ENCODE assay signal across 19 cellular contexts in the genomic region with DNA sequence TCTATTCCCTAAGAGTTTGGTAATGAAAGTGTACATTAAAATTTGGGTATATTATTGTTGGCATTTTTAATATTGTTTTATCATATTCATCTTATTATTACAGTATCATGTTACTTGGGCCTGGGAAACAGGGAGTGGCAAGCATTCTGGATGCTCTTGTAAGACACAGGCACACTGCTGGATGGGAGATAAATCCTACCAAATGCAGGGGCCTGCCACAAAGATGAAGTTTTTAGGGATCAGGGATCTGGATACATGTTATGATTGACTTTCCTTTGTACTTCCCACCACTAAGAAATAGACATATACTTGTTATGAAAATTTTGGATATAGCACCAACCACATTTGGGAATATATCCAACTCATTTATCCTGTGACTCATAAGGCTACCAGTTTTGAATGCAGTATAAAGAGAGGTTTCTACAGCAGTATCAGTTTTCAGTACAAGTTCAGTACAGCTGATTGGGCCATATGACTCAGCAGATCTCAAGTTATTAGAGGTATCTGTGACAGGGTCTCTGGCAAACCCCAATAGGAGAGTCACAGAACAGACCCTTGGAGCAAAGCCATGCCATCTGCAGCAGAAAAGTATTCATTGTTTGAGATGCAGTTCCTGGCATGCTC.
A peak's percentile ranks its signal among the peaks of the same experiment; 100 is the strongest.
DNase-seq lines count a peak whose midpoint lies in the region; TF ChIP-seq lines count a peak whose summit lies in the region.
"Had no signal": no experiment of that assay in that cellular context is flagged by ENCODE, and none has a peak within 500 bp of the region (broad histone marks: within the 10 kb centered on the region; RNA-seq: fewer than 3 reads in every experiment).

No MANE protein-coding gene starts in this region.

- CTCF ChIA-PET in AG04450 (lab: Charles Lee): no interaction called here

- in situ Hi-C loops in astrocyte of the cerebellum (cut with HindIII; ENCODE audit: low sequenced_read_pairs): no loop called here
- in situ Hi-C loops in transverse colon (cut with MboI; ENCODE audit: low pct_ligation_motif_present in 1 of 4, low pct_unique_long_range_greater_than_20kb in 1 of 4, low sequenced_read_pairs in 3 of 4): no loop called here

- peak; percentile 10 for DNase-seq in AG04450 (ENCODE audit: low read depth, low spot score)
- DNase-seq in MG63: peak; percentile 37
- peak; percentile 50 for DNase-seq in astrocyte of the cerebellum (ENCODE audit: low read depth)
- DNase-seq in fibroblast of villous mesenchyme (ENCODE audit: low read depth): peak; percentile 20
- DNase-seq in transverse colon: no peak
- DNase-seq in SHP77 (lab: John Stamatoyannopoulos, UW): no peak
- no peak for DNase-seq in T-helper 9 cell
- no peak for DNase-seq in activated naive CD4-positive, alpha-beta T cell treated with anti-CD3 and anti-CD28 coated beads, Interleukin-2, amount 50 U/mL, for 16 hours
- DNase-seq: activated CD4-positive, CD25-positive, alpha-beta regulatory T cell treated with anti-CD3 and anti-CD28 coated beads, Interleukin-2, amount 50 U/mL, for 72 hours; activated naive CD4-positive, alpha-beta T cell treated with anti-CD3 and anti-CD28 coated beads, Interleukin-2, amount 10 ng/mL, durations not matched to agents 7 days and 5 days; Calu3; effector CD4-positive, alpha-beta T cell; HCEC 1CT; lower lobe of right lung; NCI-H1417; NCI-H524 treated with DMSO at 0.1 percent for 48 hours; stimulated activated CD4-positive, alpha-beta T cell treated with anti-CD3 and anti-CD28 coated beads, Interleukin-15, amount 100 ng/mL, for 24 hours; stomach had no signal

- no peak for TF ChIP-seq POLR2A in transverse colon (IDR thresholded peaks at IDR 0.05)

- H3K27ac ChIP-seq in AG04450 (ENCODE audit: low read depth, low read length): no peak overlapping the region
- no peak overlapping the region for H3K27ac ChIP-seq in transverse colon
- H3K27ac ChIP-seq: lower lobe of right lung, stomach, vagina had no signal

- no peaks in the 10 kb centered on the region for H3K4me1 ChIP-seq in transverse colon
- H3K4me1 ChIP-seq: lower lobe of right lung, stomach, vagina had no signal

- no peak for TF ChIP-seq CTCF in AG04450 (IDR thresholded peaks at IDR 0.05; ENCODE audit: low read depth, low read length)
- TF ChIP-seq CTCF in astrocyte of the cerebellum (IDR thresholded peaks at IDR 0.05; ENCODE audit: low read depth, low read length, missing control alignments): no peak
- no peak for TF ChIP-seq CTCF in fibroblast of villous mesenchyme (IDR thresholded peaks at IDR 0.05; ENCODE audit: insufficient read depth, low read depth, low read length)
- no peak for TF ChIP-seq CTCF in transverse colon (IDR thresholded peaks at IDR 0.05)

- POLR2A ChIA-PET in AG04450 (lab: Yijun Ruan, JAX): no interaction called here

- intact Hi-C loops in transverse colon (cut with DNase I; ENCODE audit: low total_unique reads): no loop called here

- H3K27me3 ChIP-seq in AG04450 (ENCODE audit: control insufficient read depth, insufficient read depth, low read length) (no peaks in the 10 kb centered on the region), MG63 (no peaks in the 10 kb centered on the region), transverse colon (no peaks in the 10 kb centered on the region)
- H3K27me3 ChIP-seq: stomach, vagina had no signal

- H3K36me3 ChIP-seq in MG63 (no peaks in the 10 kb centered on the region), transverse colon (no peaks in the 10 kb centered on the region)
- H3K36me3 ChIP-seq: lower lobe of right lung, stomach, vagina had no signal

- TF ChIP-seq EP300 in transverse colon (IDR thresholded peaks at IDR 0.05; ENCODE audit: low read depth): no peak

- H3K9me3 ChIP-seq in AG04450 (ENCODE audit: control insufficient read depth, insufficient read depth, low read length) (no peaks in the 10 kb centered on the region), MG63 (no peaks in the 10 kb centered on the region), transverse colon (no peaks in the 10 kb centered on the region)
- H3K9me3 ChIP-seq: lower lobe of right lung, stomach, vagina had no signal

- H3K4me3 ChIP-seq in AG04450 (ENCODE audit: low read depth, low read length): no peak overlapping the region
- no peak overlapping the region for H3K4me3 ChIP-seq in MG63
- H3K4me3 ChIP-seq in astrocyte of the cerebellum (ENCODE audit: low read depth, low read length): no peak overlapping the region
- no peak overlapping the region for H3K4me3 ChIP-seq in fibroblast of villous mesenchyme (ENCODE audit: low read depth, low read length)
- no peak overlapping the region for H3K4me3 ChIP-seq in transverse colon
- H3K4me3 ChIP-seq: lower lobe of right lung, stomach, vagina had no signal

Comparison
In these comparisons a context has a peak if more than half of its experiments do, and no peak if none do; other contexts are left out.
1. DNase-seq: peak in AG04450 (single experiment), MG63 (single experiment), astrocyte of the cerebellum (single experiment) and fibroblast of villous mesenchyme (single experiment); none in transverse colon (single experiment), SHP77 (0 of 2), T-helper 9 cell (single experiment) and activated naive CD4-positive, alpha-beta T cell treated with anti-CD3 and anti-CD28 coated beads, Interleukin-2, amount 50 U/mL, for 16 hours (single experiment).